Comparison of ENCODE assay signal across 14 cellular contexts in genomic region chr1:29990304-29990703, GRCh38.
"Had no signal": no experiment of that assay in that cellular context is flagged by ENCODE, and none has a peak within 500 bp of the region (broad histone marks: within the 10 kb centered on the region; RNA-seq: fewer than 3 reads in every experiment).

No MANE protein-coding gene starts in this region.

- H3K4me3 ChIP-seq: left lung, ovary, right lobe of liver, thoracic aorta, transverse colon had no signal

- H3K27me3 ChIP-seq: ovary, right lobe of liver, transverse colon had no signal

- ATAC-seq: effector memory CD8-positive, alpha-beta T cell; naive thymus-derived CD8-positive, alpha-beta T cell; stimulated activated naive B cell treated with anti-CD40 and anti-IgM and Interleukin-4, amounts not matched to agents 10 μg/mL and 1 μg/mL and 100 μg/mL, for 72 hours had no signal

- DNase-seq: cortex of kidney; effector memory CD8-positive, alpha-beta T cell; erythroblast; left cardiac atrium; naive thymus-derived CD8-positive, alpha-beta T cell; nucleus accumbens; ovary; right lobe of liver; small intestine; stimulated activated CD4-positive, alpha-beta T cell treated with anti-CD3 and anti-CD28 coated beads, Interleukin-2, amount 100 ng/mL, for 48 hours; stimulated activated naive B cell treated with anti-CD40 and anti-IgM and Interleukin-4, amounts not matched to agents 10 μg/mL and 1 μg/mL and 100 μg/mL, for 72 hours had no signal

- H3K9me3 ChIP-seq: right lobe of liver had no signal

- H3K27ac ChIP-seq: left lung, ovary, right lobe of liver, thoracic aorta, transverse colon had no signal

- H3K36me3 ChIP-seq: left lung, ovary, right lobe of liver, thoracic aorta, transverse colon had no signal

- H3K4me1 ChIP-seq: left lung, transverse colon had no signal
